Comparison of ENCODE assay signal across 17 cellular contexts in the genomic region with DNA sequence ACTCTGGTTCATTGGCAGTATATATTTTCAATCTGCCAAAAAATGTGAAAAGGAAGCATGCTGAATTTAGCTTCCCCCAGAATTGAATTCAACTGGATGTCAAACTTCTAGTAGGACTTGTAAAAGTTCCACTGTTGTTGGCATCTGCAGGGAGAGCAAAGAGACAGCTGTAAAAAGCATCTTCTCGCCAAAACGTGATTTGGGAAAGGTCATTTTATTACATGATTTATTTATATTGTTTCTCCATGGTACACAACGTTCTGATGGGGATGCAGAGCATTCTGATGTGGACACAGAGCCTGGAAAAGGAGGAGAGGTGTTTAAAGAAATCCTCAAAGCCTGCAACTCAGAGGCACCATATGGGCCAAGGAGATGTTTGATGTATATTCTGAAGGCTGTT.
"Had no signal": no experiment of that assay in that cellular context is flagged by ENCODE, and none has a peak within 500 bp of the region (broad histone marks: within the 10 kb centered on the region; RNA-seq: fewer than 3 reads in every experiment).

No MANE protein-coding gene starts in this region.

- H3K27me3 ChIP-seq: cardiac muscle cell, esophagus muscularis mucosa, foreskin keratinocyte, tibial nerve had no signal

- DNase-seq: cerebellar nuclear complex; effector memory CD8-positive, alpha-beta T cell; foreskin keratinocyte; head of caudate nucleus; hypothalamus; kidney glomerular epithelial cell; mesendoderm; naive B cell; occipital lobe; psoas muscle; stimulated activated CD4-positive, alpha-beta T cell treated with anti-CD3 and anti-CD28 coated beads, Interleukin-4, amount 100 ng/mL, for 24 hours had no signal

- H3K36me3 ChIP-seq: cardiac muscle cell, esophagus muscularis mucosa, tibial nerve had no signal

- H3K4me3 ChIP-seq: cardiac muscle cell, esophagus muscularis mucosa, psoas muscle, tibial nerve had no signal

- H3K27ac ChIP-seq: cardiac muscle cell, epithelial cell of prostate, foreskin keratinocyte, psoas muscle had no signal

- H3K4me1 ChIP-seq: foreskin keratinocyte had no signal

- ATAC-seq: effector memory CD8-positive, alpha-beta T cell; foreskin keratinocyte; left lobe of liver; stimulated activated memory B cell treated with anti-CD40 and anti-IgM and Interleukin-4, amounts not matched to agents 10 μg/mL and 1 μg/mL and 100 μg/mL, for 72 hours had no signal

- H3K9me3 ChIP-seq: esophagus muscularis mucosa, psoas muscle, tibial nerve had no signal
